Comparison of ENCODE assay signal across 30 cellular contexts in genomic region chr14:56212541-56212940, GRCh38.
"Had no signal": no experiment of that assay in that cellular context is flagged by ENCODE, and none has a peak within 500 bp of the region (broad histone marks: within the 10 kb centered on the region; RNA-seq: fewer than 3 reads in every experiment).

No MANE protein-coding gene starts in this region.

- H3K27me3 ChIP-seq: heart left ventricle, neutrophil, ovary, right lobe of liver, thyroid gland, upper lobe of left lung had no signal

- H3K36me3 Mint-ChIP-seq: natural killer cell treated with Interleukin-12 subunit alpha and Interleukin-12 subunit beta and Interleukin-15 and Interleukin-18, amount 100 ng/mL, for 72 hours; stimulated activated memory B cell treated with anti-CD40 and anti-IgM and Interleukin-4, amounts not matched to agents 10 μg/mL and 1 μg/mL and 100 μg/mL, for 72 hours; WTC11 had no signal

- H3K27ac ChIP-seq: foreskin keratinocyte, heart left ventricle, lower lobe of right lung, neutrophil, ovary, right lobe of liver, skin epidermis, thyroid gland, upper lobe of left lung had no signal

- H3K4me3 Mint-ChIP-seq: activated CD4-positive, alpha-beta memory T cell treated with anti-CD3 and anti-CD28 coated beads, Interleukin-2, amount 10 ng/mL, durations not matched to agents 7 days and 5 days; activated CD4-positive, alpha-beta T cell treated with anti-CD3 and anti-CD28 coated beads, Interleukin-2, amount 10 ng/mL, durations not matched to agents 7 days and 5 days; activated T-cell treated with anti-CD3 and anti-CD28 coated beads, Interleukin-2, amount 50 U/mL, for 24 hours; activated T-helper 17 cell treated with anti-CD3 and anti-CD28 coated beads, Interleukin-2, amount 50 U/mL, for 72 hours; natural killer cell treated with Interleukin-12 subunit alpha and Interleukin-12 subunit beta and Interleukin-15 and Interleukin-18, amount 100 ng/mL, for 72 hours; stimulated activated memory B cell treated with anti-CD40 and anti-IgM and Interleukin-4, amounts not matched to agents 10 μg/mL and 1 μg/mL and 100 μg/mL, for 72 hours; stimulated activated naive CD8-positive, alpha-beta T cell treated with anti-CD3 and anti-CD28 coated beads, Interleukin-15, amount 100 ng/mL, for 72 hours; WTC11 had no signal

- H3K36me3 ChIP-seq: heart left ventricle, lower lobe of right lung, neutrophil, ovary, right lobe of liver, thyroid gland, upper lobe of left lung had no signal

- DNase-seq: activated CD4-positive, alpha-beta memory T cell treated with anti-CD3 and anti-CD28 coated beads, Interleukin-2, amount 10 ng/mL, durations not matched to agents 7 days and 5 days; activated CD4-positive, alpha-beta T cell treated with anti-CD3 and anti-CD28 coated beads for 1 hour; activated CD4-positive, alpha-beta T cell treated with anti-CD3 and anti-CD28 coated beads, Interleukin-2, amount 10 ng/mL, durations not matched to agents 7 days and 5 days; activated CD8-positive, alpha-beta memory T cell treated with anti-CD3 and anti-CD28 coated beads, Interleukin-2, amount 50 U/mL, for 48 hours; activated gamma-delta T cell treated with Interleukin-2 at 50 U/mL for 16 hours; activated naive CD4-positive, alpha-beta T cell treated with anti-CD3 and anti-CD28 coated beads, Interleukin-2, amount 50 U/mL, for 16 hours; activated T-cell treated with anti-CD3 and anti-CD28 coated beads, Interleukin-2, amount 50 U/mL, for 24 hours; amygdala; cortex of kidney; foreskin keratinocyte; heart left ventricle; hypothalamus; lower lobe of right lung; mesenchymal stem cell; ovary; right lobe of liver; stimulated activated CD4-positive, alpha-beta T cell treated with anti-CD3 and anti-CD28 coated beads, Interleukin-12 subunit alpha, Interleukin-12 subunit beta, amount 100 ng/mL, for 4 hours; stimulated activated CD4-positive, alpha-beta T cell treated with anti-CD3 and anti-CD28 coated beads, Interleukin-4, amount 100 ng/mL, for 24 hours; stimulated activated naive CD8-positive, alpha-beta T cell treated with anti-CD3 and anti-CD28 coated beads, Interleukin-15, amount 100 ng/mL, for 72 hours; T-helper 2 cell; thyroid gland had no signal

- H3K27ac Mint-ChIP-seq: activated CD4-positive, alpha-beta memory T cell treated with anti-CD3 and anti-CD28 coated beads, Interleukin-2, amount 10 ng/mL, durations not matched to agents 7 days and 5 days; activated CD4-positive, alpha-beta T cell treated with anti-CD3 and anti-CD28 coated beads, Interleukin-2, amount 10 ng/mL, durations not matched to agents 7 days and 5 days; activated T-cell treated with anti-CD3 and anti-CD28 coated beads, Interleukin-2, amount 50 U/mL, for 24 hours; activated T-helper 17 cell treated with anti-CD3 and anti-CD28 coated beads, Interleukin-2, amount 50 U/mL, for 72 hours; stimulated activated memory B cell treated with anti-CD40 and anti-IgM and Interleukin-4, amounts not matched to agents 10 μg/mL and 1 μg/mL and 100 μg/mL, for 72 hours; stimulated activated naive CD8-positive, alpha-beta T cell treated with anti-CD3 and anti-CD28 coated beads, Interleukin-15, amount 100 ng/mL, for 72 hours; WTC11 had no signal

- H3K4me1 Mint-ChIP-seq: activated CD4-positive, alpha-beta memory T cell treated with anti-CD3 and anti-CD28 coated beads, Interleukin-2, amount 10 ng/mL, durations not matched to agents 7 days and 5 days; stimulated activated naive CD8-positive, alpha-beta T cell treated with anti-CD3 and anti-CD28 coated beads, Interleukin-15, amount 100 ng/mL, for 72 hours had no signal

- H3K4me3 ChIP-seq: heart left ventricle, lower lobe of right lung, ovary, right lobe of liver, skin epidermis, thyroid gland, upper lobe of left lung had no signal

- H3K27me3 Mint-ChIP-seq: activated CD4-positive, alpha-beta memory T cell treated with anti-CD3 and anti-CD28 coated beads, Interleukin-2, amount 10 ng/mL, durations not matched to agents 7 days and 5 days; activated CD4-positive, alpha-beta T cell treated with anti-CD3 and anti-CD28 coated beads, Interleukin-2, amount 10 ng/mL, durations not matched to agents 7 days and 5 days; activated T-cell treated with anti-CD3 and anti-CD28 coated beads, Interleukin-2, amount 50 U/mL, for 24 hours; activated T-helper 17 cell treated with anti-CD3 and anti-CD28 coated beads, Interleukin-2, amount 50 U/mL, for 72 hours; progenitor cell of endocrine pancreas; stimulated activated memory B cell treated with anti-CD40 and anti-IgM and Interleukin-4, amounts not matched to agents 10 μg/mL and 1 μg/mL and 100 μg/mL, for 72 hours had no signal

- H3K9me3 ChIP-seq: heart left ventricle, lower lobe of right lung, neutrophil, ovary, right lobe of liver, thyroid gland, upper lobe of left lung had no signal

- H3K9me3 Mint-ChIP-seq: activated CD4-positive, alpha-beta memory T cell treated with anti-CD3 and anti-CD28 coated beads, Interleukin-2, amount 10 ng/mL, durations not matched to agents 7 days and 5 days; activated CD4-positive, alpha-beta T cell treated with anti-CD3 and anti-CD28 coated beads, Interleukin-2, amount 10 ng/mL, durations not matched to agents 7 days and 5 days; activated T-cell treated with anti-CD3 and anti-CD28 coated beads, Interleukin-2, amount 50 U/mL, for 24 hours; activated T-helper 17 cell treated with anti-CD3 and anti-CD28 coated beads, Interleukin-2, amount 50 U/mL, for 72 hours; natural killer cell treated with Interleukin-12 subunit alpha and Interleukin-12 subunit beta and Interleukin-15 and Interleukin-18, amount 100 ng/mL, for 72 hours; stimulated activated memory B cell treated with anti-CD40 and anti-IgM and Interleukin-4, amounts not matched to agents 10 μg/mL and 1 μg/mL and 100 μg/mL, for 72 hours; stimulated activated naive CD8-positive, alpha-beta T cell treated with anti-CD3 and anti-CD28 coated beads, Interleukin-15, amount 100 ng/mL, for 72 hours; WTC11 had no signal

- ATAC-seq: activated T-helper 17 cell treated with anti-CD3 and anti-CD28 coated beads, Interleukin-2, amount 50 U/mL, for 72 hours; esophagus mucosa; foreskin keratinocyte; heart left ventricle; natural killer cell treated with Interleukin-12 subunit alpha and Interleukin-12 subunit beta and Interleukin-15 and Interleukin-18, amount 100 ng/mL, for 72 hours; right lobe of liver; stimulated activated memory B cell treated with anti-CD40 and anti-IgM and Interleukin-4, amounts not matched to agents 10 μg/mL and 1 μg/mL and 100 μg/mL, for 72 hours; stimulated activated naive CD8-positive, alpha-beta T cell treated with anti-CD3 and anti-CD28 coated beads, Interleukin-15, amount 100 ng/mL, for 72 hours; WTC11 had no signal

- H3K4me1 ChIP-seq: foreskin keratinocyte, right lobe of liver had no signal
